ENCODE assay signal across 12 cellular contexts in genomic region chr1:7279753-7280150, GRCh38.
"Had no signal": no experiment of that assay in that cellular context is flagged by ENCODE, and none has a peak within 500 bp of the region (broad histone marks: within the 10 kb centered on the region; RNA-seq: fewer than 3 reads in every experiment).

No MANE protein-coding gene starts in this region.

- DNase-seq: activated CD4-positive, alpha-beta T cell treated with anti-CD3 and anti-CD28 coated beads, Interleukin-2, amount 50 U/mL, for 1 hour; activated CD8-positive, alpha-beta memory T cell treated with anti-CD3 and anti-CD28 coated beads for 24 hours; activated gamma-delta T cell treated with Interleukin-2 at 50 U/mL for 16 hours; amniotic stem cell; hippocampal formation; kidney glomerular epithelial cell; ovary; spleen had no signal

- H3K4me1 ChIP-seq: spleen had no signal

- ATAC-seq: activated CD4-positive, CD25-positive, alpha-beta regulatory T cell treated with anti-CD3 and anti-CD28 coated beads, Interleukin-2, amount 50 U/mL, for 24 hours; esophagus mucosa; sciatic nerve had no signal

- H3K36me3 ChIP-seq: ovary, spleen, thoracic aorta had no signal

- H3K27me3 ChIP-seq: ovary had no signal

- H3K9me3 ChIP-seq: ovary, thoracic aorta had no signal

- H3K27ac ChIP-seq: ovary, spleen, thoracic aorta had no signal

- H3K4me3 ChIP-seq: ovary, spleen, thoracic aorta had no signal
